ENCODE assay signal across 8 cellular contexts in genomic region chr2:8679567-8679826, GRCh38. TPM values are rescaled to one million over a fixed set of nuclear protein-coding genes. Genes with fewer than 3 reads are reported as not detected.
DNase-seq lines count a peak whose midpoint lies in the region.

No MANE protein-coding gene starts in this region.

- H3K9me3 ChIP-seq in adipocyte (ENCODE audit: control insufficient read depth, low read length): peaks cover 5% of the 10 kb centered on the region

- peak overlapping the region; percentile 98 for H3K9ac ChIP-seq in adipocyte (ENCODE audit: low read length)

- no peaks in the 10 kb centered on the region for H3K27me3 ChIP-seq in adipocyte (replicated peaks; ENCODE audit: control insufficient read depth, insufficient read depth, low read length)

- DNase-seq in SHP77 treated with DMSO at 0.1 percent for 48 hours (lab: John Stamatoyannopoulos, UW) (peak; percentile 67), SHP77 (lab: John Stamatoyannopoulos, UW) (no peak), adipocyte (ENCODE audit: low read depth) (no peak), kidney tubule cell (ENCODE audit: low spot score) (peak; percentile 61), substantia nigra (lab: John Stamatoyannopoulos, UW) (no peak), DMS79 (lab: John Stamatoyannopoulos, UW) (no peak), NOMO-1 treated with dmso at 0.1 percent for 144 hours (lab: John Stamatoyannopoulos, UW; ENCODE audit: unreplicated experiment) (no peak), occipital lobe (lab: John Stamatoyannopoulos, UW) (no peak)

- H3K27ac ChIP-seq in substantia nigra (ENCODE audit: low read depth, low read length, poor library complexity, severe bottlenecking): peak overlapping the region; percentile 76

- peaks cover 40% of the 10 kb centered on the region for H3K4me1 ChIP-seq in adipocyte (ENCODE audit: control insufficient read depth, insufficient read depth, low read length)

- H3K36me3 ChIP-seq in adipocyte (ENCODE audit: control insufficient read depth, insufficient read depth, low read length, severe bottlenecking): no peaks in the 10 kb centered on the region

- peak overlapping the region; percentile 91 for H3K4me3 ChIP-seq in adipocyte (ENCODE audit: low read length)

RNA-seq across cellular contexts. Expression of gene ID2, which starts 2.4 kb away (rescaled TPM):
- total RNA-seq in occipital lobe: 314 TPM

Comparison
In these comparisons a context has a peak if more than half of its experiments do, and no peak if none do; other contexts are left out.
1. DNase-seq: peak in SHP77 treated with DMSO at 0.1 percent for 48 hours (single experiment) and kidney tubule cell (single experiment); none in SHP77 (0 of 2), adipocyte (single experiment), substantia nigra (0 of 49), DMS79 (single experiment), NOMO-1 treated with dmso at 0.1 percent for 144 hours (single experiment) and occipital lobe (single experiment).